ENCODE assay signal across 22 cellular contexts in the genomic region with DNA sequence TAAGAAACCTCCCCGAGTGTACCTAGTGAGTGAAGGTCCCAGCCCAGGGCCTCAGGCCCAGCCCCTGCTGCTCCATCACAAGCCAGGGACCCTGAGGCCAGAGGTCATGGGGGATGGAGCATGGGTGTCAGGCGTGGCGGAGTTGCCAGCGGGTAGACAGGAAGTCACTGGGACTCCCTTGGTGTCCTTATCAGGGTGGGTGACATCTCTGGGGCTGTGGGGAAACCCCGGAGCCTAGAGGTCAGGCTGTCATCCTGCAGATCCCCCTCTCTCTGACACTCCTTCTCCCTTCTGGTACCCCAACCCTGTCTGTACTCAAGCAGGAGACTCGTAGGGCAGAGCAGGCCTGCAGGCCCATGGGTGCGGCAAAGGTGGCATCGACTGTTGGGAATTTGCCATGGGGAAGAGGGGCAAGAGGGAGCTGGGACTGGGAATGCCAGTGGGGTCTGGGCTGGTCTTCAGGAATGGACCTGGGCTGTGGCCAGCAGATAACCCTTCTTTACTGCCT. TPM values are rescaled to one million over a fixed set of nuclear protein-coding genes. Genes with fewer than 3 reads are reported as not detected.
DNase-seq lines count a peak whose midpoint lies in the region; ATAC-seq, FAIRE-seq and TF ChIP-seq lines count a peak whose summit lies in the region.
"Had no signal": no experiment of that assay in that cellular context is flagged by ENCODE, and none has a peak within 500 bp of the region (broad histone marks: within the 10 kb centered on the region; RNA-seq: fewer than 3 reads in every experiment).

No MANE protein-coding gene starts in this region.

- ATAC-seq in activated naive CD8-positive, alpha-beta T cell treated with anti-CD3 and anti-CD28 coated beads, Interleukin-2, amount 10 ng/mL, durations not matched to agents 7 days and 5 days (ENCODE audit: low read depth): no peak
- no peak for ATAC-seq in activated naive CD8-positive, alpha-beta T cell treated with anti-CD3 and anti-CD28 coated beads, Interleukin-2, amount 50 U/mL, for 24 hours
- no peak for ATAC-seq in RWPE2 (ENCODE audit: low read depth)
- ATAC-seq: activated CD8-positive, alpha-beta memory T cell treated with anti-CD3 and anti-CD28 coated beads, Interleukin-2, amount 10 ng/mL, durations not matched to agents 7 days and 5 days; mucosa of descending colon had no signal

- no peak overlapping the region for H2AFZ ChIP-seq in mesenchymal stem cell (ENCODE audit: low read depth, low read length)
- H2AFZ ChIP-seq: GM23248, hepatocyte, parathyroid adenoma had no signal

- H4K91ac ChIP-seq in mesenchymal stem cell (ENCODE audit: low read length): no peak overlapping the region

- H2BK12ac ChIP-seq in mesenchymal stem cell (ENCODE audit: low read length in 2 of 2): no peak overlapping the region

- peaks cover 11% of the 10 kb centered on the region for H3K36me3 ChIP-seq in RWPE2 (ENCODE audit: low read depth)
- no peaks in the 10 kb centered on the region for H3K36me3 ChIP-seq in mesenchymal stem cell (ENCODE audit: control insufficient read depth in 1 of 2, insufficient read depth in 2 of 2, low read depth in 1 of 2, low read length in 2 of 2)
- H3K36me3 ChIP-seq in stomach: no peaks in the 10 kb centered on the region
- no peaks in the 10 kb centered on the region for H3K36me3 ChIP-seq in testis (ENCODE audit: low read depth, missing control alignments)
- H3K36me3 ChIP-seq: brain microvascular endothelial cell had no signal

- no peak overlapping the region for H2BK120ac ChIP-seq in mesenchymal stem cell (ENCODE audit: low read depth, low read length)

- no peak for TF ChIP-seq POLR2A in stomach (IDR thresholded peaks at IDR 0.05)
- no peak for TF ChIP-seq POLR2A in testis (IDR thresholded peaks at IDR 0.05)

- peak; percentile 27 for DNase-seq in activated naive CD8-positive, alpha-beta T cell treated with anti-CD3 and anti-CD28 coated beads, Interleukin-2, amount 10 ng/mL, durations not matched to agents 7 days and 5 days
- no peak for DNase-seq in activated naive CD8-positive, alpha-beta T cell treated with anti-CD3 and anti-CD28 coated beads, Interleukin-2, amount 50 U/mL, for 24 hours
- DNase-seq in RWPE2 (ENCODE audit: low spot score) (peak; percentile 52), mesenchymal stem cell (no peak), stomach (peak; percentile 20), testis (no peak), GM19239 (ENCODE audit: insufficient read length, low spot score) (no peak), HCEC 1CT (no peak)
- DNase-seq: ACHN; activated CD8-positive, alpha-beta memory T cell treated with anti-CD3 and anti-CD28 coated beads, Interleukin-2, amount 10 ng/mL, durations not matched to agents 7 days and 5 days; activated naive CD4-positive, alpha-beta T cell treated with anti-CD3 and anti-CD28 coated beads, Interleukin-2, amount 50 U/mL, for 16 hours; brain microvascular endothelial cell; effector CD4-positive, alpha-beta T cell; Kasumi-1; mucosa of descending colon; NCI-H1417 treated with DMSO at 0.1 percent for 48 hours; SHP77 treated with DMSO at 0.1 percent for 48 hours; stimulated activated naive CD4-positive, alpha-beta T cell had no signal

- H3K79me1 ChIP-seq in mesenchymal stem cell (replicated peaks; ENCODE audit: low read length, poor library complexity, severe bottlenecking): no peaks in the 10 kb centered on the region

- no peak overlapping the region for H3K4me3 Mint-ChIP-seq in activated naive CD8-positive, alpha-beta T cell treated with anti-CD3 and anti-CD28 coated beads, Interleukin-2, amount 10 ng/mL, durations not matched to agents 7 days and 5 days
- H3K4me3 Mint-ChIP-seq in activated naive CD8-positive, alpha-beta T cell treated with anti-CD3 and anti-CD28 coated beads, Interleukin-2, amount 50 U/mL, for 24 hours: no peak overlapping the region
- H3K4me3 Mint-ChIP-seq: activated CD8-positive, alpha-beta memory T cell treated with anti-CD3 and anti-CD28 coated beads, Interleukin-2, amount 10 ng/mL, durations not matched to agents 7 days and 5 days had no signal

- peak overlapping the region; percentile 47 for H2AK5ac ChIP-seq in mesenchymal stem cell (ENCODE audit: low read length, severe bottlenecking)

- H3K9ac ChIP-seq in mesenchymal stem cell (ENCODE audit: low read length): no peak overlapping the region
- H3K9ac ChIP-seq: GM23248, parathyroid adenoma had no signal

- no peak overlapping the region for H3K4ac ChIP-seq in mesenchymal stem cell (ENCODE audit: low read depth in 1 of 2, low read length in 2 of 2)

- H3K27ac Mint-ChIP-seq in activated naive CD8-positive, alpha-beta T cell treated with anti-CD3 and anti-CD28 coated beads, Interleukin-2, amount 10 ng/mL, durations not matched to agents 7 days and 5 days: no peak overlapping the region
- H3K27ac Mint-ChIP-seq in activated naive CD8-positive, alpha-beta T cell treated with anti-CD3 and anti-CD28 coated beads, Interleukin-2, amount 50 U/mL, for 24 hours: no peak overlapping the region
- H3K27ac Mint-ChIP-seq: activated CD8-positive, alpha-beta memory T cell treated with anti-CD3 and anti-CD28 coated beads, Interleukin-2, amount 10 ng/mL, durations not matched to agents 7 days and 5 days had no signal

- H3K9me3 ChIP-seq in RWPE2 (ENCODE audit: severe bottlenecking): no peaks in the 10 kb centered on the region
- H3K9me3 ChIP-seq in mesenchymal stem cell (ENCODE audit: control insufficient read depth, low read length): no peaks in the 10 kb centered on the region
- H3K9me3 ChIP-seq in stomach: no peaks in the 10 kb centered on the region
- no peaks in the 10 kb centered on the region for H3K9me3 ChIP-seq in testis
- H3K9me3 ChIP-seq: mucosa of descending colon had no signal

- H3K4me3 ChIP-seq in RWPE2 (ENCODE audit: severe bottlenecking): no peak overlapping the region
- H3K4me3 ChIP-seq in mesenchymal stem cell (ENCODE audit: insufficient read depth in 1 of 2, low read depth in 1 of 2, low read length in 2 of 2): no peak overlapping the region
- H3K4me3 ChIP-seq in stomach: no peak overlapping the region
- H3K4me3 ChIP-seq in testis: no peak overlapping the region
- H3K4me3 ChIP-seq: GM23248, hepatocyte, mucosa of descending colon had no signal

- H2BK15ac ChIP-seq in mesenchymal stem cell (ENCODE audit: low read depth, poor library complexity, severe bottlenecking): peak overlapping the region; percentile 12

- no peak overlapping the region for H3K14ac ChIP-seq in mesenchymal stem cell (ENCODE audit: low read length in 2 of 2)

- peak overlapping the region; percentile 89 for H3K27ac ChIP-seq in RWPE2 (ENCODE audit: poor library complexity, severe bottlenecking)
- H3K27ac ChIP-seq in mesenchymal stem cell (ENCODE audit: low read length, poor library complexity, severe bottlenecking): no peak overlapping the region
- H3K27ac ChIP-seq in stomach: peak overlapping the region; percentile 81 to 96 (median 87)
- H3K27ac ChIP-seq in testis: no peak overlapping the region
- H3K27ac ChIP-seq: brain microvascular endothelial cell, GM23248, parathyroid adenoma had no signal

- no peaks in the 10 kb centered on the region for H3K27me3 Mint-ChIP-seq in activated naive CD8-positive, alpha-beta T cell treated with anti-CD3 and anti-CD28 coated beads, Interleukin-2, amount 10 ng/mL, durations not matched to agents 7 days and 5 days
- H3K27me3 Mint-ChIP-seq in activated naive CD8-positive, alpha-beta T cell treated with anti-CD3 and anti-CD28 coated beads, Interleukin-2, amount 50 U/mL, for 24 hours: no peaks in the 10 kb centered on the region
- H3K27me3 Mint-ChIP-seq: activated CD8-positive, alpha-beta memory T cell treated with anti-CD3 and anti-CD28 coated beads, Interleukin-2, amount 10 ng/mL, durations not matched to agents 7 days and 5 days had no signal

- H3K36me3 Mint-ChIP-seq in activated naive CD8-positive, alpha-beta T cell treated with anti-CD3 and anti-CD28 coated beads, Interleukin-2, amount 10 ng/mL, durations not matched to agents 7 days and 5 days: no peaks in the 10 kb centered on the region
- H3K36me3 Mint-ChIP-seq in activated naive CD8-positive, alpha-beta T cell treated with anti-CD3 and anti-CD28 coated beads, Interleukin-2, amount 50 U/mL, for 24 hours (ENCODE audit: low read depth): no peaks in the 10 kb centered on the region

- POLR2A ChIA-PET in activated naive CD8-positive, alpha-beta T cell treated with anti-CD3 and anti-CD28 coated beads, Interleukin-2, amount 10 ng/mL, durations not matched to agents 7 days and 5 days (lab: Charles Lee): interaction anchor here (0.9 kb wide), 1 partner anchor 8 kb away, joined by 3 read pairs; no protein-coding TSS in a partner anchor

- no peak overlapping the region for H4K8ac ChIP-seq in mesenchymal stem cell (ENCODE audit: low read length)

- FAIRE-seq in GM19239 (lab: Jason Lieb, UNC): no peak

- H3K27me3 ChIP-seq in RWPE2 (ENCODE audit: insufficient read depth, poor library complexity, severe bottlenecking) (no peaks in the 10 kb centered on the region), mesenchymal stem cell (ENCODE audit: control insufficient read depth in 1 of 2, insufficient read depth in 1 of 2, low read length in 2 of 2) (no peaks in the 10 kb centered on the region), stomach (no peaks in the 10 kb centered on the region), testis (no peaks in the 10 kb centered on the region)
- H3K27me3 ChIP-seq: brain microvascular endothelial cell, hepatocyte had no signal

- H2BK5ac ChIP-seq in mesenchymal stem cell (ENCODE audit: low read depth, low read length, poor library complexity, severe bottlenecking): no peak overlapping the region

- H3K4me1 Mint-ChIP-seq in activated naive CD8-positive, alpha-beta T cell treated with anti-CD3 and anti-CD28 coated beads, Interleukin-2, amount 10 ng/mL, durations not matched to agents 7 days and 5 days: peaks cover 14% of the 10 kb centered on the region
- H3K4me1 Mint-ChIP-seq in activated naive CD8-positive, alpha-beta T cell treated with anti-CD3 and anti-CD28 coated beads, Interleukin-2, amount 50 U/mL, for 24 hours: peaks cover 29% of the 10 kb centered on the region

- no peak overlapping the region for H3K4me2 ChIP-seq in mesenchymal stem cell (ENCODE audit: low read length, poor library complexity, severe bottlenecking)
- H3K4me2 ChIP-seq: hepatocyte had no signal

- WGBS in mesenchymal stem cell: 92% methylated on average over 7 of the region's 8 CpGs
- 75 to 87% (median 85%) methylated on average over 5 to 8 of the region's 8 CpGs for WGBS in stomach, 5 donors
- 96 to 100% methylated on average over 4 to 8 of the region's 8 CpGs for WGBS in testis, 2 donors

- intact Hi-C loops in stomach (cut with DNase I; ENCODE audit: low total_unique reads) (no loop called here), testis (cut with DNase I; ENCODE audit: low total_unique reads) (no loop called here)

- no peak overlapping the region for H3K18ac ChIP-seq in mesenchymal stem cell (ENCODE audit: low read depth in 1 of 2, low read length in 2 of 2)

- TF ChIP-seq EP300 in stomach (IDR thresholded peaks at IDR 0.05): no peak

- TF ChIP-seq CTCF in RWPE2 (IDR thresholded peaks at IDR 0.05; ENCODE audit: poor library complexity, severe bottlenecking) (no peak), stomach (IDR thresholded peaks at IDR 0.05) (no peak), testis (IDR thresholded peaks at IDR 0.05) (no peak)

- H3K4me1 ChIP-seq in RWPE2 (ENCODE audit: insufficient read depth, poor library complexity, severe bottlenecking) (peaks cover 33% of the 10 kb centered on the region), mesenchymal stem cell (ENCODE audit: control insufficient read depth, insufficient read depth, low read depth, low read length) (peaks cover 31% of the 10 kb centered on the region), stomach (peaks cover 22 to 39% (median 31%) of the 10 kb centered on the region in 4 donors), testis (peaks cover 15% of the 10 kb centered on the region)

- H3K9me3 Mint-ChIP-seq in activated naive CD8-positive, alpha-beta T cell treated with anti-CD3 and anti-CD28 coated beads, Interleukin-2, amount 10 ng/mL, durations not matched to agents 7 days and 5 days: no peaks in the 10 kb centered on the region
- no peaks in the 10 kb centered on the region for H3K9me3 Mint-ChIP-seq in activated naive CD8-positive, alpha-beta T cell treated with anti-CD3 and anti-CD28 coated beads, Interleukin-2, amount 50 U/mL, for 24 hours

- H3K23ac ChIP-seq in mesenchymal stem cell (ENCODE audit: low read length in 2 of 2): no peak overlapping the region

RNA-seq across cellular contexts. Expression of gene ADGRG1, which starts 10.8 kb away (rescaled TPM):
- total RNA-seq in activated naive CD8-positive, alpha-beta T cell treated with anti-CD3 and anti-CD28 coated beads, Interleukin-2, amount 10 ng/mL, durations not matched to agents 7 days and 5 days: 1 to 10 TPM; 4.3 to 5.6 TPM
- polyA plus RNA-seq in mesenchymal stem cell (2013, experiment 1 of 2): 4.0 TPM
- 4.4 TPM for polyA plus RNA-seq in mesenchymal stem cell (2013, experiment 2 of 2)
- total RNA-seq in stomach: 10 to 100 TPM; 17.4 to 84.8 (median 47.2) TPM
- 10 to 100 TPM in 2 of 3 donors, 1 to 10 TPM in 1; 8.9 to 30.9 (median 21.7) TPM for polyA plus RNA-seq in stomach
- total RNA-seq in testis: 100 to 1,000 TPM; 296 to 346 TPM
- polyA plus RNA-seq in testis (ENCODE audit: insufficient read depth, low read depth, low replicate concordance): 134 TPM

RNA-seq across cellular contexts. Expression of gene ADGRG3, which starts 50.4 kb away (rescaled TPM):
- not detected for total RNA-seq in activated naive CD8-positive, alpha-beta T cell treated with anti-CD3 and anti-CD28 coated beads, Interleukin-2, amount 10 ng/mL, durations not matched to agents 7 days and 5 days
- not detected for polyA plus RNA-seq in mesenchymal stem cell (2013, experiment 1 of 2)
- polyA plus RNA-seq in mesenchymal stem cell (2013, experiment 2 of 2): not detected
- 10 to 100 TPM in 1 of 5 donors, 1 to 10 TPM in 2, not detected in 2; 1.7 to 50.2 (median 7.7) TPM for total RNA-seq in stomach
- polyA plus RNA-seq in stomach: 1 to 10 TPM in 1 of 3 donors, under 1 TPM in 2; 0.46 to 1.7 (median 0.95) TPM
- total RNA-seq in testis: under 1 TPM; 0.37 to 0.63 TPM
- 0.82 TPM for polyA plus RNA-seq in testis (ENCODE audit: insufficient read depth, low read depth, low replicate concordance)
- total RNA-seq: activated CD8-positive, alpha-beta memory T cell treated with anti-CD3 and anti-CD28 coated beads, Interleukin-2, amount 10 ng/mL, durations not matched to agents 7 days and 5 days; GM23248; hepatocyte; T-helper 2 cell treated with Interferon-gamma antibody and Interleukin-4, amounts not matched to agents 100 ng/mL and 5 ng/mL, for 36 hours had no signal
- polyA plus RNA-seq: GM23248, hepatocyte had no signal

Comparison
In these comparisons a context has a peak if more than half of its experiments do, and no peak if none do; other contexts are left out.
1. DNase-seq: peak in activated naive CD8-positive, alpha-beta T cell treated with anti-CD3 and anti-CD28 coated beads, Interleukin-2, amount 10 ng/mL, durations not matched to agents 7 days and 5 days (single experiment), RWPE2 (single experiment) and stomach (single experiment); none in activated naive CD8-positive, alpha-beta T cell treated with anti-CD3 and anti-CD28 coated beads, Interleukin-2, amount 50 U/mL, for 24 hours (single experiment), mesenchymal stem cell (single experiment), testis (single experiment), GM19239 (single experiment) and HCEC 1CT (single experiment).
2. H3K27ac ChIP-seq: peak in RWPE2 (single experiment) and stomach (5 of 5); none in mesenchymal stem cell (single experiment) and testis (0 of 2).